27 cellular contexts compared by ENCODE assay signal in the genomic region with DNA sequence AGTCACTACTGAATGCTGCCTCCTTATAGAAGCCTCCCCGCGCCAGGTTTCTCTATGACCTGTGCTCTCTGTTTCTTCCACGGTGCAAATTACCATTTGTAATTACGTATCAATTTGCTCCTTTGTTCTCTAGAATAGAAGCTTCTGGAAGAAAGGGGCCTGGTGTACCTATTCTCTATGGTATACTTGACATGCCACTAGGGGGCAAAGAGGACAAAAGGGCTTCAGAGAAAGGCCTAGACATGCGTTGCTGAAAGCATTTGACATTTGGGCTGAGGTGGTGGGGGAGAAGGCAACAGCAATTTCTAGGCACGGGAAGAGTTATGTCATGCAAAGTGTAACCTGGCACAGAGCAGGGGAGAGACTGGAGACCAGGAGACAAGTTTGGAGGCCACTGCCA.
DNase-seq lines count a peak whose midpoint lies in the region; FAIRE-seq and TF ChIP-seq lines count a peak whose summit lies in the region.
"Had no signal": no experiment of that assay in that cellular context is flagged by ENCODE, and none has a peak within 500 bp of the region (broad histone marks: within the 10 kb centered on the region; RNA-seq: fewer than 3 reads in every experiment).

No MANE protein-coding gene starts in this region.

- peaks cover 5% of the 10 kb centered on the region for H3K9me3 ChIP-seq in neural progenitor cell (ENCODE audit: low read depth)
- H3K9me3 ChIP-seq: testis had no signal

- no peaks in the 10 kb centered on the region for H3F3A ChIP-seq in neural progenitor cell (ENCODE audit: low read depth)

- no peak overlapping the region for H3K27ac ChIP-seq in KMS-11
- H3K27ac ChIP-seq in neural progenitor cell: no peak overlapping the region
- H3K27ac ChIP-seq: PC-9, SJSA1, testis had no signal

- H3K4me1 ChIP-seq in KMS-11 (ENCODE audit: low read depth, poor library complexity, severe bottlenecking) (no peaks in the 10 kb centered on the region), neural progenitor cell (no peaks in the 10 kb centered on the region)
- H3K4me1 ChIP-seq: SJSA1, testis had no signal

- H3K27me3 ChIP-seq in KMS-11 (ENCODE audit: insufficient read depth, low read depth): no peaks in the 10 kb centered on the region
- H3K27me3 ChIP-seq in neural progenitor cell: no peaks in the 10 kb centered on the region
- H3K27me3 ChIP-seq: SJSA1, testis had no signal

- no peaks in the 10 kb centered on the region for H4K20me1 ChIP-seq in KMS-11 (ENCODE audit: insufficient read depth)
- no peaks in the 10 kb centered on the region for H4K20me1 ChIP-seq in neural progenitor cell (ENCODE audit: low read depth)

- H2AFZ ChIP-seq in KMS-11 (ENCODE audit: low read depth) (no peak overlapping the region), neural progenitor cell (replicated peaks) (no peak overlapping the region)
- H2AFZ ChIP-seq: PC-9 had no signal

- peak; percentile 6 for DNase-seq in NCI-H82 (lab: John Stamatoyannopoulos, UW)
- DNase-seq in NCI-H82 treated with DMSO at 0.1 percent for 48 hours (lab: John Stamatoyannopoulos, UW; ENCODE audit: unreplicated experiment): no peak
- peak; percentile 25 for DNase-seq in SK-N-DZ (ENCODE audit: low spot score)
- peak; percentile 38 for DNase-seq in neural progenitor cell (ENCODE audit: low spot score)
- DNase-seq in NCI-H748 (lab: John Stamatoyannopoulos, UW; ENCODE audit: unreplicated experiment): no peak
- DNase-seq in nucleus accumbens (lab: John Stamatoyannopoulos, UW): no peak
- no peak for DNase-seq in frontal cortex (ENCODE audit: low spot score in 2 of 2)
- DNase-seq: activated CD4-positive, CD25-positive, alpha-beta regulatory T cell; activated naive CD4-positive, alpha-beta T cell treated with Interleukin-2 at 50 U/mL for 16 hours; activated T-cell treated with anti-CD3 and anti-CD28 coated beads, Interleukin-2, amount 50 U/mL, for 24 hours; anterior cingulate cortex; C1 segment of cervical spinal cord; caudate nucleus; GDM1; GOT3; KBM-7; left cardiac atrium; naive thymus-derived CD8-positive, alpha-beta T cell; NCI-H1105; NCI-H2107; NCI-H510A treated with DMSO at 0.1 percent for 48 hours; PC-9; stimulated activated naive B cell treated with anti-CD40 and anti-IgM and Interleukin-4, amounts not matched to agents 10 μg/mL and 1 μg/mL and 100 μg/mL, for 72 hours; T-helper 2 cell; testis had no signal

- no peak overlapping the region for H3K4me3 Mint-ChIP-seq in neural progenitor cell
- H3K4me3 Mint-ChIP-seq: activated T-cell treated with anti-CD3 and anti-CD28 coated beads, Interleukin-2, amount 50 U/mL, for 24 hours; naive thymus-derived CD8-positive, alpha-beta T cell; stimulated activated naive B cell treated with anti-CD40 and anti-IgM and Interleukin-4, amounts not matched to agents 10 μg/mL and 1 μg/mL and 100 μg/mL, for 72 hours had no signal

- H3K36me3 Mint-ChIP-seq in neural progenitor cell: no peaks in the 10 kb centered on the region
- H3K36me3 Mint-ChIP-seq: stimulated activated naive B cell treated with anti-CD40 and anti-IgM and Interleukin-4, amounts not matched to agents 10 μg/mL and 1 μg/mL and 100 μg/mL, for 72 hours had no signal

- H3K4me2 ChIP-seq in KMS-11 (no peak overlapping the region), neural progenitor cell (no peak overlapping the region)
- H3K4me2 ChIP-seq: PC-9 had no signal

- H3K9ac ChIP-seq in KMS-11 (no peak overlapping the region), neural progenitor cell (no peak overlapping the region)

- no peaks in the 10 kb centered on the region for H3K36me3 ChIP-seq in KMS-11 (ENCODE audit: insufficient read depth)
- H3K36me3 ChIP-seq in neural progenitor cell: peaks cover 3% of the 10 kb centered on the region
- H3K36me3 ChIP-seq: SJSA1 had no signal

- H3K9me3 Mint-ChIP-seq in neural progenitor cell: peaks cover 14% of the 10 kb centered on the region

- TF ChIP-seq CTCF in KMS-11 (conservative IDR thresholded peaks at IDR 0.05; ENCODE audit: low read depth, low read length): 0 out of 2 replicates have a peak, but pooled peaks have one; percentile 20
- peak; percentile 32 for TF ChIP-seq CTCF in neural progenitor cell (IDR thresholded peaks at IDR 0.05)

- no peaks in the 10 kb centered on the region for H3K27me3 Mint-ChIP-seq in neural progenitor cell (ENCODE audit: insufficient read depth, low read depth)
- H3K27me3 Mint-ChIP-seq: activated T-cell treated with anti-CD3 and anti-CD28 coated beads, Interleukin-2, amount 50 U/mL, for 24 hours had no signal

- no peak for FAIRE-seq in frontal cortex (lab: Jason Lieb, UNC)

- H3K4me3 ChIP-seq in KMS-11 (IDR thresholded peaks at IDR 0.05; ENCODE audit: insufficient read depth, low read depth, low read length) (no peak overlapping the region), neural progenitor cell (no peak overlapping the region)
- H3K4me3 ChIP-seq: PC-9, SJSA1, testis had no signal

- peaks cover 20% of the 10 kb centered on the region for H3K4me1 Mint-ChIP-seq in neural progenitor cell
- H3K4me1 Mint-ChIP-seq: stimulated activated naive B cell treated with anti-CD40 and anti-IgM and Interleukin-4, amounts not matched to agents 10 μg/mL and 1 μg/mL and 100 μg/mL, for 72 hours had no signal

- peak overlapping the region; percentile 1 for H3K27ac Mint-ChIP-seq in neural progenitor cell
- H3K27ac Mint-ChIP-seq: activated T-cell treated with anti-CD3 and anti-CD28 coated beads, Interleukin-2, amount 50 U/mL, for 24 hours; naive thymus-derived CD8-positive, alpha-beta T cell; stimulated activated naive B cell treated with anti-CD40 and anti-IgM and Interleukin-4, amounts not matched to agents 10 μg/mL and 1 μg/mL and 100 μg/mL, for 72 hours had no signal

- H3K79me2 ChIP-seq in KMS-11 (ENCODE audit: insufficient read depth, low read depth): no peaks in the 10 kb centered on the region
- H3K79me2 ChIP-seq in neural progenitor cell (ENCODE audit: low read depth): no peaks in the 10 kb centered on the region

Comparison
In these comparisons a context has a peak if more than half of its experiments do, and no peak if none do; other contexts are left out.
1. DNase-seq: peak in NCI-H82 (single experiment), SK-N-DZ (single experiment) and neural progenitor cell (single experiment); none in NCI-H82 treated with DMSO at 0.1 percent for 48 hours (single experiment), NCI-H748 (single experiment), nucleus accumbens (0 of 56) and frontal cortex (0 of 2).